8 cellular contexts compared by ENCODE assay signal in the genomic region with DNA sequence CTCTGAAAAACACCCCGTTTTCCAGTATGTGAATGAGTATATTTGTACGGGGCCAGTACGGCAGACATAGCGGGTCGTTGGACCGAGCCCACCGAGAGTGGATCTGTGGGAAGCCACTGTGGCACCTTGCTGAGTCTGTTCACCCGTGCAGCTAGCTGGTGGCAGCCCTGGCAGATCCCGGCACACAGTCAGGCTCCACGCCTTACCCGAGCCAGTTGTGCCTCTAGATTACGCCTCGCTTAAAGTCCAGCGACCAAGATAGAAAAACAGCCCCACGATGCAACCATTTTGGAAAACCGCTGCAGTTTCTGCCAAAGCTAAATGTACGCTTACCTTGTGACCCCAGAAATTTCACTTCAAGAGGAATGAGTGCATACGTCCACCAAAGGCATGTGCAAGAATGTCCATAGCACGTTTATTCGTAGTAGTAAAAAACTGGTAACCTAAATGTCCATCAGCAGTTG. TPM values are rescaled to one million over a fixed set of nuclear protein-coding genes. Genes with fewer than 3 reads are reported as not detected.
A peak's percentile ranks its signal among the peaks of the same experiment; 100 is the strongest.
DNase-seq lines count a peak whose midpoint lies in the region; ATAC-seq and TF ChIP-seq lines count a peak whose summit lies in the region.

No MANE protein-coding gene starts in this region.

- H3K4me2 ChIP-seq in BLaER1 treated with 17β-estradiol and CSF1 and Interleukin-3, amounts not matched to agents 10 nM and 100 nM, result peak overlapping the region; percentile 76 to 99 (median 85)

- no peaks in the 10 kb centered on the region for H3K9me3 Mint-ChIP-seq in osteocyte (ENCODE audit: unreplicated experiment)

- peak; percentile 53 for ATAC-seq in GM21717 (IDR thresholded peaks at IDR 0.05; ENCODE audit: unreplicated experiment)

- peaks cover 2% of the 10 kb centered on the region for H3K36me3 Mint-ChIP-seq in osteocyte (ENCODE audit: unreplicated experiment)

- H3K4me3 ChIP-seq in BLaER1 treated with 17β-estradiol and CSF1 and Interleukin-3, amounts not matched to agents 10 nM and 100 nM, result peak overlapping the region; percentile 74 to 97 (median 82)
- peak overlapping the region; percentile 65 for H3K4me3 ChIP-seq in SJSA1

- H3K27me3 ChIP-seq in BLaER1 treated with 17β-estradiol and CSF1 and Interleukin-3, amounts not matched to agents 10 nM and 100 nM, result no peaks in the 10 kb centered on the region
- H3K27me3 ChIP-seq in SJSA1 (replicated peaks), result no peaks in the 10 kb centered on the region

- TF ChIP-seq CTCF in osteocyte (IDR thresholded peaks at IDR 0.05), result no peak

- H3K9ac ChIP-seq in BLaER1 treated with 17β-estradiol and CSF1 and Interleukin-3, amounts not matched to agents 10 nM and 100 nM, result peak overlapping the region; percentile 85 to 97 (median 93)

- peak overlapping the region; percentile 99 for H3K27ac Mint-ChIP-seq in osteocyte (ENCODE audit: unreplicated experiment)

- H4K20me1 ChIP-seq in BLaER1 treated with 17β-estradiol and CSF1 and Interleukin-3, amounts not matched to agents 10 nM and 100 nM, result peaks cover 24 to 39% (median 31%) of the 10 kb centered on the region in 11 experiments

- peaks cover 24 to 55% (median 42%) of the 10 kb centered on the region in 10 experiments for H3K4me1 ChIP-seq in BLaER1 treated with 17β-estradiol and CSF1 and Interleukin-3, amounts not matched to agents 10 nM and 100 nM
- H3K4me1 ChIP-seq in SJSA1 (replicated peaks), result peaks cover 10% of the 10 kb centered on the region

- peak overlapping the region; percentile 88 to 95 (median 90); a peak in 21 of 22 replicates for H3K27ac ChIP-seq in BLaER1 treated with 17β-estradiol and CSF1 and Interleukin-3, amounts not matched to agents 10 nM and 100 nM
- no peak overlapping the region for H3K27ac ChIP-seq in SJSA1

- peaks cover 0 to 21% (median under 1%) of the 10 kb centered on the region in 11 experiments; a peak in 3 of 22 replicates for H3K36me3 ChIP-seq in BLaER1 treated with 17β-estradiol and CSF1 and Interleukin-3, amounts not matched to agents 10 nM and 100 nM
- H3K36me3 ChIP-seq in SJSA1, result peaks cover 5% of the 10 kb centered on the region

- no peaks in the 10 kb centered on the region for H3K9me3 ChIP-seq in BLaER1 treated with 17β-estradiol and CSF1 and Interleukin-3, amounts not matched to agents 10 nM and 100 nM (replicated peaks in 1 of 11)
- H3K9me3 ChIP-seq in SJSA1 (replicated peaks), result no peaks in the 10 kb centered on the region

- H3K27me3 Mint-ChIP-seq in osteocyte (ENCODE audit: unreplicated experiment), result peaks cover 5% of the 10 kb centered on the region

- DNase-seq in SJSA1 (ENCODE audit: low read depth in 1 of 2, low spot score in 2 of 2), result no peak
- DNase-seq in fibroblast of peridontal ligament (ENCODE audit: extremely low read depth), result peak; percentile 22
- DNase-seq in osteocyte (ENCODE audit: extremely low spot score, unreplicated experiment), result no peak
- no peak for DNase-seq in NCI-H128 (lab: John Stamatoyannopoulos, UW; ENCODE audit: unreplicated experiment)
- no peak for DNase-seq in EL
- DNase-seq in UCSD-AML1 (lab: John Stamatoyannopoulos, UW; ENCODE audit: unreplicated experiment), result no peak

- H3K4me1 Mint-ChIP-seq in osteocyte (ENCODE audit: unreplicated experiment), result peaks cover 31% of the 10 kb centered on the region

- H3K4me3 Mint-ChIP-seq in osteocyte (ENCODE audit: unreplicated experiment), result peak overlapping the region; percentile 94

RNA-seq across cellular contexts. Expression of a gene that starts 0.5 kb away (rescaled TPM):
- 19.7 and 36.6 TPM in 2 replicates for total RNA-seq in SJSA1 (2014; rRNA removed; shearing (Covaris generic))
- 37.9 and 43.3 TPM in 2 replicates for total RNA-seq in osteocyte

RNA-seq across cellular contexts. Expression of a gene that starts 46.5 kb away (rescaled TPM):
- total RNA-seq in SJSA1 (2014; rRNA removed; shearing (Covaris generic)), result 25.2 and 25.8 TPM in 2 replicates
- 26.3 and 28.3 TPM in 2 replicates for total RNA-seq in osteocyte
